20 cellular contexts compared by ENCODE assay signal in the genomic region with DNA sequence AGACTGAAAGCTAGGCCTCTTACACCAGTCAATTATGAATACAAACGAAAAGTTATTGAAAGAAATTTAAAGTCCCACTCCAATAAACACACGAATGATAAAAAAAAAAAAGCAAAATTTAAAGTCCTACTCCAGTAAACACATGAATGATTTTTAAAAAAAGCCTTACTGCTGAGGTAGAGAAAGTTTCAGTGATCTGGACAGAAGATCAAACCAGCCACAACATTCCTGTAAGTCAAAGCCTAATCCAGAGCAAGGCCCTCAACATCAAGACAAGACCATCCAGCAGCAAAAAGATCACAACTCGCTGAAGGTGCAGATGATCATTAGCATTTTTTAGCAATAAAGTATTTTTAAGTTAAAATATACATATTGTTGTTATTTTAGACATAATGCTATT.
DNase-seq lines count a peak whose midpoint lies in the region; ATAC-seq and TF ChIP-seq lines count a peak whose summit lies in the region.
"Had no signal": no experiment of that assay in that cellular context is flagged by ENCODE, and none has a peak within 500 bp of the region (broad histone marks: within the 10 kb centered on the region; RNA-seq: fewer than 3 reads in every experiment).

No MANE protein-coding gene starts in this region.

- H3K4me1 Mint-ChIP-seq in activated T-cell treated with anti-CD3 and anti-CD28 coated beads, Interleukin-2, amount 50 U/mL, for 72 hours (ENCODE audit: low read depth), result peaks cover 58% of the 10 kb centered on the region
- peaks cover 28% of the 10 kb centered on the region for H3K4me1 Mint-ChIP-seq in activated T-cell treated with anti-CD3 and anti-CD28 coated beads, Interleukin-2, amount 50 U/mL, for 4 hours (ENCODE audit: low read depth)
- peaks cover 16% of the 10 kb centered on the region for H3K4me1 Mint-ChIP-seq in T-helper 17 cell
- H3K4me1 Mint-ChIP-seq in stimulated activated effector memory CD8-positive, alpha-beta T cell treated with anti-CD3 and anti-CD28 coated beads, Interleukin-12 subunit alpha, Interleukin-12 subunit beta, amount 100 ng/mL, for 72 hours, result peaks cover 51% of the 10 kb centered on the region

- no peak for TF ChIP-seq CTCF in kidney epithelial cell (IDR thresholded peaks at IDR 0.05; ENCODE audit: insufficient read depth, low read length, poor library complexity, severe bottlenecking)

- no peaks in the 10 kb centered on the region for H3K9me3 ChIP-seq in T-helper 17 cell (ENCODE audit: control insufficient read depth, low read length, poor library complexity, severe bottlenecking)

- peaks cover 8 to 9% of the 10 kb centered on the region in 2 donors for H3K36me3 Mint-ChIP-seq in activated T-cell treated with anti-CD3 and anti-CD28 coated beads, Interleukin-2, amount 50 U/mL, for 72 hours (ENCODE audit: insufficient read depth in 2 of 2)
- no peaks in the 10 kb centered on the region for H3K36me3 Mint-ChIP-seq in activated T-cell treated with anti-CD3 and anti-CD28 coated beads, Interleukin-2, amount 50 U/mL, for 4 hours (ENCODE audit: insufficient read depth)
- H3K36me3 Mint-ChIP-seq in T-helper 17 cell (ENCODE audit: low read depth), result peaks cover 2% of the 10 kb centered on the region
- H3K36me3 Mint-ChIP-seq in stimulated activated effector memory CD8-positive, alpha-beta T cell treated with anti-CD3 and anti-CD28 coated beads, Interleukin-12 subunit alpha, Interleukin-12 subunit beta, amount 100 ng/mL, for 72 hours, result peaks cover 13% of the 10 kb centered on the region
- H3K36me3 Mint-ChIP-seq: CD8-positive, alpha-beta T cell had no signal

- peak overlapping the region; percentile 34 for H3K27ac Mint-ChIP-seq in activated T-cell treated with anti-CD3 and anti-CD28 coated beads, Interleukin-2, amount 50 U/mL, for 72 hours
- H3K27ac Mint-ChIP-seq in T-helper 17 cell, result peak overlapping the region; percentile 35
- peak overlapping the region; percentile 15 for H3K27ac Mint-ChIP-seq in stimulated activated effector memory CD8-positive, alpha-beta T cell treated with anti-CD3 and anti-CD28 coated beads, Interleukin-12 subunit alpha, Interleukin-12 subunit beta, amount 100 ng/mL, for 72 hours
- H3K27ac Mint-ChIP-seq: CD8-positive, alpha-beta T cell; H9 had no signal

- peaks cover 3 to 4% of the 10 kb centered on the region in 2 donors for H3K9me3 Mint-ChIP-seq in activated T-cell treated with anti-CD3 and anti-CD28 coated beads, Interleukin-2, amount 50 U/mL, for 72 hours
- peaks cover 7% of the 10 kb centered on the region for H3K9me3 Mint-ChIP-seq in activated T-cell treated with anti-CD3 and anti-CD28 coated beads, Interleukin-2, amount 50 U/mL, for 4 hours
- peaks cover 6% of the 10 kb centered on the region for H3K9me3 Mint-ChIP-seq in stimulated activated effector memory CD8-positive, alpha-beta T cell treated with anti-CD3 and anti-CD28 coated beads, Interleukin-12 subunit alpha, Interleukin-12 subunit beta, amount 100 ng/mL, for 72 hours

- H3K27me3 ChIP-seq in kidney epithelial cell (ENCODE audit: control insufficient read depth, insufficient read depth, low read length), result no peaks in the 10 kb centered on the region
- H3K27me3 ChIP-seq: MG63 had no signal

- no peak overlapping the region for H3K4me3 ChIP-seq in kidney epithelial cell (ENCODE audit: low read depth, low read length)
- H3K4me3 ChIP-seq: MG63 had no signal

- ATAC-seq in activated T-cell treated with anti-CD3 and anti-CD28 coated beads, Interleukin-2, amount 50 U/mL, for 72 hours (replicated peaks in 1 of 2), result no peak
- ATAC-seq in activated T-cell treated with anti-CD3 and anti-CD28 coated beads, Interleukin-2, amount 50 U/mL, for 4 hours, result no peak
- ATAC-seq in T-helper 17 cell (no peak), esophagus mucosa (no peak)
- no peak for ATAC-seq in stimulated activated effector memory CD8-positive, alpha-beta T cell treated with anti-CD3 and anti-CD28 coated beads, Interleukin-12 subunit alpha, Interleukin-12 subunit beta, amount 100 ng/mL, for 72 hours
- ATAC-seq: CD8-positive, alpha-beta T cell had no signal

- no peak for TF ChIP-seq POLR2A in erythroblast (IDR thresholded peaks at IDR 0.05; ENCODE audit: low read length)

- no peaks in the 10 kb centered on the region for H3K36me3 ChIP-seq in kidney epithelial cell (ENCODE audit: control insufficient read depth, insufficient read depth, low read length)
- H3K36me3 ChIP-seq: MG63 had no signal

- no peak for DNase-seq in activated T-cell treated with anti-CD3 and anti-CD28 coated beads, Interleukin-2, amount 50 U/mL, for 72 hours
- DNase-seq in activated T-cell treated with anti-CD3 and anti-CD28 coated beads, Interleukin-2, amount 50 U/mL, for 4 hours, result no peak
- DNase-seq in T-helper 17 cell, result no peak
- DNase-seq in kidney epithelial cell (ENCODE audit: low read depth), result peak; percentile 32
- no peak for DNase-seq in stimulated activated effector memory CD8-positive, alpha-beta T cell treated with anti-CD3 and anti-CD28 coated beads, Interleukin-12 subunit alpha, Interleukin-12 subunit beta, amount 100 ng/mL, for 72 hours (ENCODE audit: low spot score in 2 of 2)
- no peak for DNase-seq in erythroblast (lab: John Stamatoyannopoulos, UW)
- DNase-seq in NCI-H1092 (lab: John Stamatoyannopoulos, UW), result no peak
- DNase-seq: CD8-positive, alpha-beta T cell; H9; Kasumi-1; MG63; NCI-H1048; NCI-H1436 treated with DMSO at 0.1 percent for 48 hours; NCI-H2029; NCI-H2171; NK-92 treated with Interleukin-12 subunit alpha and Interleukin-12 subunit beta, amount 100 ng/mL, for 24 hours; OCI-M1; SHP77; SK-N-SH had no signal

- no peaks in the 10 kb centered on the region for H3K27me3 Mint-ChIP-seq in activated T-cell treated with anti-CD3 and anti-CD28 coated beads, Interleukin-2, amount 50 U/mL, for 72 hours (ENCODE audit: low read depth)
- H3K27me3 Mint-ChIP-seq in activated T-cell treated with anti-CD3 and anti-CD28 coated beads, Interleukin-2, amount 50 U/mL, for 4 hours (ENCODE audit: low read depth), result no peaks in the 10 kb centered on the region
- H3K27me3 Mint-ChIP-seq in T-helper 17 cell, result no peaks in the 10 kb centered on the region

- H3K4me3 Mint-ChIP-seq in activated T-cell treated with anti-CD3 and anti-CD28 coated beads, Interleukin-2, amount 50 U/mL, for 72 hours, result peak overlapping the region in 1 of 2 donors; percentile 34
- H3K4me3 Mint-ChIP-seq in activated T-cell treated with anti-CD3 and anti-CD28 coated beads, Interleukin-2, amount 50 U/mL, for 4 hours, result no peak overlapping the region
- no peak overlapping the region for H3K4me3 Mint-ChIP-seq in T-helper 17 cell
- no peak overlapping the region for H3K4me3 Mint-ChIP-seq in stimulated activated effector memory CD8-positive, alpha-beta T cell treated with anti-CD3 and anti-CD28 coated beads, Interleukin-12 subunit alpha, Interleukin-12 subunit beta, amount 100 ng/mL, for 72 hours
- H3K4me3 Mint-ChIP-seq: CD8-positive, alpha-beta T cell; H9 had no signal
